In the genomic region with DNA sequence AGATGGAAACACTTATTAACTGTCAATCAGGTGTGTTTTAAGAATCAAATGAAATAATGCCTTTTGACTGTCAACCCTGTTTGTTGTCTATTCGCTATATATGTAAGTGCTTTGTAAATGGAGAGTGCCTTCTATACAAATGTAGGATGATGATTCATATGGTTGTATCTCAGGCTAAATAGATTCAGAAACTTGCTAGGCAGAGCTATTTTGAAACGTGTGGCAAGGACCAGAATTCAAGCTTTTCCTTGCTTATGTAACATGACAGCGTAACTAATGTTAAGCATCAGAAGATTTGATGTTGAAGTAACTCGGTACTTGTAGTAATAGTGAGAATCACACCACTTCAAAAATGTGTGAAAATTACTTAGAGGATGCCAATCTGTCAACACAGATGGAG, we compare ENCODE assay signal across 16 cellular contexts. TPM values are rescaled to one million over a fixed set of nuclear protein-coding genes. Genes with fewer than 3 reads are reported as not detected.
DNase-seq lines count a peak whose midpoint lies in the region; ATAC-seq and TF ChIP-seq lines count a peak whose summit lies in the region.
"Had no signal": no experiment of that assay in that cellular context is flagged by ENCODE, and none has a peak within 500 bp of the region (broad histone marks: within the 10 kb centered on the region; RNA-seq: fewer than 3 reads in every experiment).

No MANE protein-coding gene starts in this region.

- H3K4me1 Mint-ChIP-seq in activated T-helper 17 cell treated with anti-CD3 and anti-CD28 coated beads, Interleukin-2, amount 50 U/mL, for 72 hours, result peaks cover 35% of the 10 kb centered on the region
- H3K4me1 Mint-ChIP-seq in glutamatergic neuron (ENCODE audit: low read depth, unreplicated experiment), result peaks cover 36% of the 10 kb centered on the region
- H3K4me1 Mint-ChIP-seq in stimulated activated effector memory CD8-positive, alpha-beta T cell treated with anti-CD3 and anti-CD28 coated beads, Interleukin-12 subunit alpha, Interleukin-12 subunit beta, amount 100 ng/mL, for 72 hours, result peaks cover 38% of the 10 kb centered on the region
- H3K4me1 Mint-ChIP-seq in activated CD4-positive, alpha-beta memory T cell treated with anti-CD3 and anti-CD28 coated beads, Interleukin-2, amount 10 ng/mL, durations not matched to agents 7 days and 5 days, result peaks cover 37% of the 10 kb centered on the region

- no peaks in the 10 kb centered on the region for H3K27me3 Mint-ChIP-seq in activated T-helper 17 cell treated with anti-CD3 and anti-CD28 coated beads, Interleukin-2, amount 50 U/mL, for 72 hours
- H3K27me3 Mint-ChIP-seq in glutamatergic neuron (ENCODE audit: unreplicated experiment), result peaks cover 7% of the 10 kb centered on the region
- H3K27me3 Mint-ChIP-seq in activated CD4-positive, alpha-beta memory T cell treated with anti-CD3 and anti-CD28 coated beads, Interleukin-2, amount 10 ng/mL, durations not matched to agents 7 days and 5 days, result no peaks in the 10 kb centered on the region
- H3K27me3 Mint-ChIP-seq: activated naive CD8-positive, alpha-beta T cell had no signal

- ATAC-seq in activated T-helper 17 cell treated with anti-CD3 and anti-CD28 coated beads, Interleukin-2, amount 50 U/mL, for 72 hours (replicated peaks), result no peak
- peak; percentile 4 for ATAC-seq in stimulated activated effector memory CD8-positive, alpha-beta T cell treated with anti-CD3 and anti-CD28 coated beads, Interleukin-12 subunit alpha, Interleukin-12 subunit beta, amount 100 ng/mL, for 72 hours

- peak overlapping the region; percentile 1 for H3K4me3 Mint-ChIP-seq in activated T-helper 17 cell treated with anti-CD3 and anti-CD28 coated beads, Interleukin-2, amount 50 U/mL, for 72 hours
- peak overlapping the region; percentile 94 for H3K4me3 Mint-ChIP-seq in glutamatergic neuron (ENCODE audit: unreplicated experiment)
- no peak overlapping the region for H3K4me3 Mint-ChIP-seq in stimulated activated effector memory CD8-positive, alpha-beta T cell treated with anti-CD3 and anti-CD28 coated beads, Interleukin-12 subunit alpha, Interleukin-12 subunit beta, amount 100 ng/mL, for 72 hours
- H3K4me3 Mint-ChIP-seq in activated CD4-positive, alpha-beta memory T cell treated with anti-CD3 and anti-CD28 coated beads, Interleukin-2, amount 10 ng/mL, durations not matched to agents 7 days and 5 days, result no peak overlapping the region
- H3K4me3 Mint-ChIP-seq: neural progenitor cell had no signal

- POLR2A ChIA-PET in activated CD4-positive, alpha-beta memory T cell treated with anti-CD3 and anti-CD28 coated beads, Interleukin-2, amount 10 ng/mL, durations not matched to agents 7 days and 5 days (lab: Charles Lee), result no interaction called here

- peaks cover 35% of the 10 kb centered on the region for H3K36me3 Mint-ChIP-seq in activated T-helper 17 cell treated with anti-CD3 and anti-CD28 coated beads, Interleukin-2, amount 50 U/mL, for 72 hours (ENCODE audit: low read depth)
- H3K36me3 Mint-ChIP-seq in glutamatergic neuron (ENCODE audit: unreplicated experiment), result no peaks in the 10 kb centered on the region
- H3K36me3 Mint-ChIP-seq in stimulated activated effector memory CD8-positive, alpha-beta T cell treated with anti-CD3 and anti-CD28 coated beads, Interleukin-12 subunit alpha, Interleukin-12 subunit beta, amount 100 ng/mL, for 72 hours, result peaks cover 29% of the 10 kb centered on the region
- H3K36me3 Mint-ChIP-seq in activated CD4-positive, alpha-beta memory T cell treated with anti-CD3 and anti-CD28 coated beads, Interleukin-2, amount 10 ng/mL, durations not matched to agents 7 days and 5 days (ENCODE audit: low read depth), result peaks cover 34% of the 10 kb centered on the region

- H3K27ac Mint-ChIP-seq in activated T-helper 17 cell treated with anti-CD3 and anti-CD28 coated beads, Interleukin-2, amount 50 U/mL, for 72 hours, result no peak overlapping the region
- H3K27ac Mint-ChIP-seq in glutamatergic neuron (ENCODE audit: unreplicated experiment), result peak overlapping the region; percentile 49
- H3K27ac Mint-ChIP-seq in stimulated activated effector memory CD8-positive, alpha-beta T cell treated with anti-CD3 and anti-CD28 coated beads, Interleukin-12 subunit alpha, Interleukin-12 subunit beta, amount 100 ng/mL, for 72 hours, result peak overlapping the region; percentile 61
- H3K27ac Mint-ChIP-seq in activated CD4-positive, alpha-beta memory T cell treated with anti-CD3 and anti-CD28 coated beads, Interleukin-2, amount 10 ng/mL, durations not matched to agents 7 days and 5 days, result no peak overlapping the region
- H3K27ac Mint-ChIP-seq: activated naive CD8-positive, alpha-beta T cell; H9; neural progenitor cell had no signal

- CTCF ChIA-PET in activated CD4-positive, alpha-beta memory T cell treated with anti-CD3 and anti-CD28 coated beads, Interleukin-2, amount 10 ng/mL, durations not matched to agents 7 days and 5 days (lab: Charles Lee), result no interaction called here

- no peaks in the 10 kb centered on the region for H3K9me3 Mint-ChIP-seq in activated T-helper 17 cell treated with anti-CD3 and anti-CD28 coated beads, Interleukin-2, amount 50 U/mL, for 72 hours
- peaks cover 18% of the 10 kb centered on the region for H3K9me3 Mint-ChIP-seq in glutamatergic neuron (ENCODE audit: unreplicated experiment)
- H3K9me3 Mint-ChIP-seq in stimulated activated effector memory CD8-positive, alpha-beta T cell treated with anti-CD3 and anti-CD28 coated beads, Interleukin-12 subunit alpha, Interleukin-12 subunit beta, amount 100 ng/mL, for 72 hours, result no peaks in the 10 kb centered on the region
- H3K9me3 Mint-ChIP-seq in activated CD4-positive, alpha-beta memory T cell treated with anti-CD3 and anti-CD28 coated beads, Interleukin-2, amount 10 ng/mL, durations not matched to agents 7 days and 5 days, result no peaks in the 10 kb centered on the region
- H3K9me3 Mint-ChIP-seq: H9, neural progenitor cell had no signal

- TF ChIP-seq CTCF in glutamatergic neuron (IDR thresholded peaks at IDR 0.05; ENCODE audit: partially characterized antibody, unreplicated experiment), result no peak

- DNase-seq in DMS53 (lab: John Stamatoyannopoulos, UW) (peak; percentile 11), DMS53 treated with DMSO at 0.1 percent for 48 hours (lab: John Stamatoyannopoulos, UW; ENCODE audit: unreplicated experiment) (no peak), glutamatergic neuron (no peak), NCI-H128 (lab: John Stamatoyannopoulos, UW; ENCODE audit: unreplicated experiment) (no peak), NCI-H2196 (lab: John Stamatoyannopoulos, UW; ENCODE audit: unreplicated experiment) (no peak)
- no peak for DNase-seq in stimulated activated effector memory CD8-positive, alpha-beta T cell treated with anti-CD3 and anti-CD28 coated beads, Interleukin-12 subunit alpha, Interleukin-12 subunit beta, amount 100 ng/mL, for 72 hours (ENCODE audit: low spot score in 2 of 2)
- no peak for DNase-seq in activated CD4-positive, alpha-beta memory T cell treated with anti-CD3 and anti-CD28 coated beads, Interleukin-2, amount 10 ng/mL, durations not matched to agents 7 days and 5 days
- DNase-seq: 8988T, colonic mucosa, H9, NCI-H1105, NCI-H526, trophoblast cell had no signal

RNA-seq across cellular contexts. Expression of gene OGFRL1, which starts 3.4 kb away (rescaled TPM):
- total RNA-seq in activated T-helper 17 cell treated with anti-CD3 and anti-CD28 coated beads, Interleukin-2, amount 50 U/mL, for 72 hours, result 1 to 10 TPM; 2.2 to 7.7 TPM
- total RNA-seq in glutamatergic neuron (ENCODE audit: unreplicated experiment), result 21.4 TPM
- total RNA-seq in activated CD4-positive, alpha-beta memory T cell treated with anti-CD3 and anti-CD28 coated beads, Interleukin-2, amount 10 ng/mL, durations not matched to agents 7 days and 5 days, result 10 to 100 TPM in 1 of 2 experiments, 1 to 10 TPM in 1; 9.9 to 11.7 TPM

Comparison
In these comparisons a context has a peak if more than half of its experiments do, and no peak if none do; other contexts are left out.
1. H3K27ac Mint-ChIP-seq: peak in glutamatergic neuron (single experiment) and stimulated activated effector memory CD8-positive, alpha-beta T cell treated with anti-CD3 and anti-CD28 coated beads, Interleukin-12 subunit alpha, Interleukin-12 subunit beta, amount 100 ng/mL, for 72 hours (single experiment); none in activated T-helper 17 cell treated with anti-CD3 and anti-CD28 coated beads, Interleukin-2, amount 50 U/mL, for 72 hours (single experiment) and activated CD4-positive, alpha-beta memory T cell treated with anti-CD3 and anti-CD28 coated beads, Interleukin-2, amount 10 ng/mL, durations not matched to agents 7 days and 5 days (single experiment).
2. H3K4me3 Mint-ChIP-seq: peak in activated T-helper 17 cell treated with anti-CD3 and anti-CD28 coated beads, Interleukin-2, amount 50 U/mL, for 72 hours (single experiment) and glutamatergic neuron (single experiment); none in stimulated activated effector memory CD8-positive, alpha-beta T cell treated with anti-CD3 and anti-CD28 coated beads, Interleukin-12 subunit alpha, Interleukin-12 subunit beta, amount 100 ng/mL, for 72 hours (single experiment) and activated CD4-positive, alpha-beta memory T cell treated with anti-CD3 and anti-CD28 coated beads, Interleukin-2, amount 10 ng/mL, durations not matched to agents 7 days and 5 days (single experiment).